30 cellular contexts compared by ENCODE assay signal in genomic region chr3:10981031-10981430, GRCh38. TPM values are rescaled to one million over a fixed set of nuclear protein-coding genes. Genes with fewer than 3 reads are reported as not detected.
"Had no signal": no experiment of that assay in that cellular context is flagged by ENCODE, and none has a peak within 500 bp of the region (broad histone marks: within the 10 kb centered on the region; RNA-seq: fewer than 3 reads in every experiment).

No MANE protein-coding gene starts in this region.

- H3K36me3 ChIP-seq: WERI-Rb-1 had no signal

- H3K27ac ChIP-seq: VCaP, WERI-Rb-1 had no signal

- DNase-seq: activated B cell treated with CpG ODN at 0.5 μM for 24 hours; activated CD4-positive, alpha-beta memory T cell treated with anti-CD3 and anti-CD28 coated beads for 36 hours; activated CD4-positive, alpha-beta memory T cell treated with anti-CD3 and anti-CD28 coated beads, Interleukin-2, amount 10 ng/mL, durations not matched to agents 7 days and 5 days; activated CD4-positive, alpha-beta T cell treated with anti-CD3 and anti-CD28 coated beads for 1 hour; activated CD4-positive, alpha-beta T cell treated with anti-CD3 and anti-CD28 coated beads for 36 hours; activated CD4-positive, alpha-beta T cell treated with anti-CD3 and anti-CD28 coated beads for 4 hours; activated CD4-positive, alpha-beta T cell treated with anti-CD3 and anti-CD28 coated beads for 48 hours; activated CD4-positive, alpha-beta T cell treated with anti-CD3 and anti-CD28 coated beads, Interleukin-2, amount 10 ng/mL, durations not matched to agents 24 days and 14 days; activated CD4-positive, alpha-beta T cell treated with anti-CD3 and anti-CD28 coated beads, Interleukin-2, amount 10 ng/mL, durations not matched to agents 7 days and 5 days; activated CD4-positive, alpha-beta T cell treated with anti-CD3 and anti-CD28 coated beads, Interleukin-2, amount 50 U/mL, for 1 hour; activated CD4-positive, alpha-beta T cell treated with anti-CD3 and anti-CD28 coated beads, Interleukin-2, amount 50 U/mL, for 4 hours; activated CD4-positive, alpha-beta T cell treated with anti-CD3 and anti-CD28 coated beads, Interleukin-2, amount 50 U/mL, for 48 hours; activated CD4-positive, CD25-positive, alpha-beta regulatory T cell; activated CD4-positive, CD25-positive, alpha-beta regulatory T cell treated with anti-CD3 and anti-CD28 coated beads, Interleukin-2, amount 50 U/mL, for 72 hours; activated CD8-positive, alpha-beta memory T cell treated with anti-CD3 and anti-CD28 coated beads for 24 hours; activated CD8-positive, alpha-beta memory T cell treated with anti-CD3 and anti-CD28 coated beads, Interleukin-2, amount 10 ng/mL, durations not matched to agents 7 days and 5 days; activated CD8-positive, alpha-beta memory T cell treated with anti-CD3 and anti-CD28 coated beads, Interleukin-2, amount 50 U/mL, for 4 hours; activated CD8-positive, alpha-beta memory T cell treated with anti-CD3 and anti-CD28 coated beads, Interleukin-2, amount 50 U/mL, for 48 hours; activated CD8-positive, alpha-beta T cell treated with anti-CD3 and anti-CD28 coated beads for 36 hours; activated CD8-positive, alpha-beta T cell treated with anti-CD3 and anti-CD28 coated beads, Interleukin-2, amount 10 ng/mL, durations not matched to agents 7 days and 5 days; T-cell; T-helper 17 cell; T-helper 2 cell; T-helper 9 cell; T1000; WERI-Rb-1 had no signal

RNA-seq across cellular contexts. Expression of gene SLC6A1, which starts 11.5 kb away (rescaled TPM):
- total RNA-seq: activated B cell treated with CpG ODN at 0.5 μM for 24 hours; activated CD4-positive, alpha-beta memory T cell treated with anti-CD3 and anti-CD28 coated beads for 36 hours; activated CD4-positive, alpha-beta memory T cell treated with anti-CD3 and anti-CD28 coated beads, Interleukin-2, amount 10 ng/mL, durations not matched to agents 7 days and 5 days; activated CD4-positive, alpha-beta T cell treated with anti-CD3 and anti-CD28 coated beads for 36 hours; activated CD4-positive, alpha-beta T cell treated with anti-CD3 and anti-CD28 coated beads, Interleukin-2, amount 10 ng/mL, durations not matched to agents 24 days and 14 days; activated CD4-positive, alpha-beta T cell treated with anti-CD3 and anti-CD28 coated beads, Interleukin-2, amount 10 ng/mL, durations not matched to agents 7 days and 5 days; activated CD8-positive, alpha-beta memory T cell treated with anti-CD3 and anti-CD28 coated beads for 36 hours; activated CD8-positive, alpha-beta memory T cell treated with anti-CD3 and anti-CD28 coated beads, Interleukin-2, amount 10 ng/mL, durations not matched to agents 7 days and 5 days; activated CD8-positive, alpha-beta T cell treated with anti-CD3 and anti-CD28 coated beads for 36 hours; activated CD8-positive, alpha-beta T cell treated with anti-CD3 and anti-CD28 coated beads, Interleukin-2, amount 10 ng/mL, durations not matched to agents 7 days and 5 days; T-helper 1 cell treated with Interleukin-12 subunit alpha and Interleukin-12 subunit beta and Interleukin-4 antibody, amounts not matched to agents 30 ng/mL and 1 ng/mL, for 36 hours; T-helper 17 cell; T-helper 2 cell treated with Interferon-gamma antibody and Interleukin-4, amounts not matched to agents 100 ng/mL and 5 ng/mL, for 36 hours had no signal
